In genomic region chr1:45266151-45266801, GRCh38 we compare ENCODE assay signal across 1 cellular context.
TF ChIP-seq lines count a peak whose summit lies in the region.

No MANE protein-coding gene starts in this region.

TF ChIP-seq in HEK293, 187 proteins besides CTCF, POLR2A, EP300 and RAD21 (continued from another document):
- TF ChIP-seq ZNF132 (tag by site-specific recombination; IDR thresholded peaks at IDR 0.05; ENCODE audit: borderline replicate concordance) (no peak), BCL11A (tag by site-specific recombination; IDR thresholded peaks at IDR 0.05; ENCODE audit: low read depth) (no peak), SCRT2 (tag by site-specific recombination; IDR thresholded peaks at IDR 0.05) (peak; percentile 65), GLI4 (tag by site-specific recombination; IDR thresholded peaks at IDR 0.05) (no peak), SALL2 (tag by site-specific recombination; IDR thresholded peaks at IDR 0.05; ENCODE audit: borderline replicate concordance) (no peak), ZEB2 (tag by site-specific recombination; IDR thresholded peaks at IDR 0.05) (peak; percentile 20; the same call in 1 of the 2 replicates), ZNF843 (tag by site-specific recombination; IDR thresholded peaks at IDR 0.05) (0 out of 2 replicates have a peak, but pooled peaks have one; percentile 21), AEBP2 (tag by site-specific recombination; IDR thresholded peaks at IDR 0.05; ENCODE audit: borderline replicate concordance) (no peak), ZNF768 (tag by site-specific recombination; IDR thresholded peaks at IDR 0.05) (no peak), SCRT1 (tag by site-specific recombination; IDR thresholded peaks at IDR 0.05; ENCODE audit: borderline replicate concordance) (peak; percentile 72), ZNF423 (tag by site-specific recombination; IDR thresholded peaks at IDR 0.05) (no peak), ZNF112 (tag by site-specific recombination; IDR thresholded peaks at IDR 0.05) (no peak), GLIS1 (tag by site-specific recombination; IDR thresholded peaks at IDR 0.05) (peak; percentile 58; the same call in 1 of the 2 replicates), ZXDB (tag by site-specific recombination; IDR thresholded peaks at IDR 0.05) (peak; percentile 55; the same call in 1 of the 2 replicates), ZNF501 (tag by site-specific recombination; IDR thresholded peaks at IDR 0.05) (no peak), KLF8 (tag by site-specific recombination; IDR thresholded peaks at IDR 0.05) (peak; percentile 24; the same call in 1 of the 2 replicates), MEIS1 (CRISPR knock-in tag; IDR thresholded peaks at IDR 0.05; ENCODE audit: borderline replicate concordance) (no peak), ZNF777 (tag by site-specific recombination; IDR thresholded peaks at IDR 0.05; ENCODE audit: borderline replicate concordance) (no peak), ZBTB8A (tag by site-specific recombination; IDR thresholded peaks at IDR 0.05) (peak; percentile 33; the same call in 1 of the 2 replicates), ZSCAN30 (tag by site-specific recombination; IDR thresholded peaks at IDR 0.05) (peak; percentile 47; the same call in 1 of the 2 replicates)
- TF ChIP-seq, protein P1, sequence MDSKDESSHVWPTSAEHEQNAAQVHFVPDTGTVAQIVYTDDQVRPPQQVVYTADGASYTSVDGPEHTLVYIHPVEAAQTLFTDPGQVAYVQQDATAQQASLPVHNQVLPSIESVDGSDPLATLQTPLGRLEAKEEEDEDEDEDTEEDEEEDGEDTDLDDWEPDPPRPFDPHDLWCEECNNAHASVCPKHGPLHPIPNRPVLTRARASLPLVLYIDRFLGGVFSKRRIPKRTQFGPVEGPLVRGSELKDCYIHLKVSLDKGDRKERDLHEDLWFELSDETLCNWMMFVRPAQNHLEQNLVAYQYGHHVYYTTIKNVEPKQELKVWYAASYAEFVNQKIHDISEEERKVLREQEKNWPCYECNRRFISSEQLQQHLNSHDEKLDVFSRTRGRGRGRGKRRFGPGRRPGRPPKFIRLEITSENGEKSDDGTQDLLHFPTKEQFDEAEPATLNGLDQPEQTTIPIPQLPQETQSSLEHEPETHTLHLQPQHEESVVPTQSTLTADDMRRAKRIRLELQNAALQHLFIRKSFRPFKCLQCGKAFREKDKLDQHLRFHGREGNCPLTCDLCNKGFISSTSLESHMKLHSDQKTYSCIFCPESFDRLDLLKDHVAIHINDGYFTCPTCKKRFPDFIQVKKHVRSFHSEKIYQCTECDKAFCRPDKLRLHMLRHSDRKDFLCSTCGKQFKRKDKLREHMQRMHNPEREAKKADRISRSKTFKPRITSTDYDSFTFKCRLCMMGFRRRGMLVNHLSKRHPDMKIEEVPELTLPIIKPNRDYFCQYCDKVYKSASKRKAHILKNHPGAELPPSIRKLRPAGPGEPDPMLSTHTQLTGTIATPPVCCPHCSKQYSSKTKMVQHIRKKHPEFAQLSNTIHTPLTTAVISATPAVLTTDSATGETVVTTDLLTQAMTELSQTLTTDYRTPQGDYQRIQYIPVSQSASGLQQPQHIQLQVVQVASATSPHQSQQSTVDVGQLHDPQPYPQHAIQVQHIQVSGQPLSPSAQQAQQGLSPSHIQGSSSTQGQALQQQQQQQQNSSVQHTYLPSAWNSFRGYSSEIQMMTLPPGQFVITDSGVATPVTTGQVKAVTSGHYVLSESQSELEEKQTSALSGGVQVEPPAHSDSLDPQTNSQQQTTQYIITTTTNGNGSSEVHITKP (tag by site-specific recombination; IDR thresholded peaks at IDR 0.05) = 0 out of 2 replicates have a peak, but pooled peaks have one; percentile 20
- TF ChIP-seq, protein P2, sequence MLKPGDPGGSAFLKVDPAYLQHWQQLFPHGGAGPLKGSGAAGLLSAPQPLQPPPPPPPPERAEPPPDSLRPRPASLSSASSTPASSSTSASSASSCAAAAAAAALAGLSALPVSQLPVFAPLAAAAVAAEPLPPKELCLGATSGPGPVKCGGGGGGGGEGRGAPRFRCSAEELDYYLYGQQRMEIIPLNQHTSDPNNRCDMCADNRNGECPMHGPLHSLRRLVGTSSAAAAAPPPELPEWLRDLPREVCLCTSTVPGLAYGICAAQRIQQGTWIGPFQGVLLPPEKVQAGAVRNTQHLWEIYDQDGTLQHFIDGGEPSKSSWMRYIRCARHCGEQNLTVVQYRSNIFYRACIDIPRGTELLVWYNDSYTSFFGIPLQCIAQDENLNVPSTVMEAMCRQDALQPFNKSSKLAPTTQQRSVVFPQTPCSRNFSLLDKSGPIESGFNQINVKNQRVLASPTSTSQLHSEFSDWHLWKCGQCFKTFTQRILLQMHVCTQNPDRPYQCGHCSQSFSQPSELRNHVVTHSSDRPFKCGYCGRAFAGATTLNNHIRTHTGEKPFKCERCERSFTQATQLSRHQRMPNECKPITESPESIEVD (tag by site-specific recombination; IDR thresholded peaks at IDR 0.05) = no peak
- TF ChIP-seq, protein P3, sequence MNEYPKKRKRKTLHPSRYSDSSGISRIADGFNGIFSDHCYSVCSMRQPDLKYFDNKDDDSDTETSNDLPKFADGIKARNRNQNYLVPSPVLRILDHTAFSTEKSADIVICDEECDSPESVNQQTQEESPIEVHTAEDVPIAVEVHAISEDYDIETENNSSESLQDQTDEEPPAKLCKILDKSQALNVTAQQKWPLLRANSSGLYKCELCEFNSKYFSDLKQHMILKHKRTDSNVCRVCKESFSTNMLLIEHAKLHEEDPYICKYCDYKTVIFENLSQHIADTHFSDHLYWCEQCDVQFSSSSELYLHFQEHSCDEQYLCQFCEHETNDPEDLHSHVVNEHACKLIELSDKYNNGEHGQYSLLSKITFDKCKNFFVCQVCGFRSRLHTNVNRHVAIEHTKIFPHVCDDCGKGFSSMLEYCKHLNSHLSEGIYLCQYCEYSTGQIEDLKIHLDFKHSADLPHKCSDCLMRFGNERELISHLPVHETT (tag by site-specific recombination; IDR thresholded peaks at IDR 0.05) = no peak
- TF ChIP-seq, protein P4, sequence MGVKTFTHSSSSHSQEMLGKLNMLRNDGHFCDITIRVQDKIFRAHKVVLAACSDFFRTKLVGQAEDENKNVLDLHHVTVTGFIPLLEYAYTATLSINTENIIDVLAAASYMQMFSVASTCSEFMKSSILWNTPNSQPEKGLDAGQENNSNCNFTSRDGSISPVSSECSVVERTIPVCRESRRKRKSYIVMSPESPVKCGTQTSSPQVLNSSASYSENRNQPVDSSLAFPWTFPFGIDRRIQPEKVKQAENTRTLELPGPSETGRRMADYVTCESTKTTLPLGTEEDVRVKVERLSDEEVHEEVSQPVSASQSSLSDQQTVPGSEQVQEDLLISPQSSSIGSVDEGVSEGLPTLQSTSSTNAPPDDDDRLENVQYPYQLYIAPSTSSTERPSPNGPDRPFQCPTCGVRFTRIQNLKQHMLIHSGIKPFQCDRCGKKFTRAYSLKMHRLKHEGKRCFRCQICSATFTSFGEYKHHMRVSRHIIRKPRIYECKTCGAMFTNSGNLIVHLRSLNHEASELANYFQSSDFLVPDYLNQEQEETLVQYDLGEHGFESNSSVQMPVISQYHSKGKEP (tag by site-specific recombination; IDR thresholded peaks at IDR 0.05) = no peak
